9 cellular contexts compared by ENCODE assay signal in the genomic region with DNA sequence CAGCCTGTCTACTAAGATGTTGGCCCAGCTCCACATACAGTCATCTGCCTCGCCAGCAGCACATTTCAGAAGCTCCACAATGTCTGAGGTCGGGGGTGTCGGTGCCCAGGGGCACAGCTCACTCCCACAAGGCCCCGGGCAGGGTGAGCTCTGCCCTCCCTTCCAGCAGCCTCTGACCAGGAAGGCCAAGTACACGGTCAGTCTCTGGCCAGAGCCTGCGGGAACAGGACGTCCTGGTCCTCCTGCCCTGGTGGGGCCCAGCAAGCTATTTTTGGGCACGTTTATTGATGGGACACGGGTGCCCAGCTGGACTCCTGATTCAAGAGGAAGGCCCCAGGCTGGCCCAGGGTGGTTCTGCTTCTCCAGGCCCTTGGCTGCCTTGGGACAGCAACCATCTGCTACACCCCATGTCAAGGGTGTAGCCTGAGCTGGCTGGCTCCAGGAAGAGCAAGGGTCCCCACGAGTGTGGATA.
DNase-seq lines count a peak whose midpoint lies in the region; ATAC-seq, FAIRE-seq and TF ChIP-seq lines count a peak whose summit lies in the region.
"Had no signal": no experiment of that assay in that cellular context is flagged by ENCODE, and none has a peak within 500 bp of the region (broad histone marks: within the 10 kb centered on the region; RNA-seq: fewer than 3 reads in every experiment).

No MANE protein-coding gene starts in this region.

- peak overlapping the region; percentile 76 for H4K8ac ChIP-seq in mesenchymal stem cell (ENCODE audit: low read length)

- H3K27me3 Mint-ChIP-seq in naive thymus-derived CD4-positive, alpha-beta T cell, result peaks cover 0 to 8% (median 3%) of the 10 kb centered on the region in 5 donors

- DNase-seq in esophagus squamous epithelium (lab: John Stamatoyannopoulos, UW) (no peak), mesenchymal stem cell (peak; percentile 38), tibial artery (peak; percentile 95 to 99), small intestine (no peak)
- DNase-seq in naive thymus-derived CD4-positive, alpha-beta T cell, result no peak
- DNase-seq in stimulated activated CD4-positive, alpha-beta T cell treated with anti-CD3 and anti-CD28 coated beads, Interleukin-15, amount 100 ng/mL, for 24 hours, result no peak
- DNase-seq: effector CD4-positive, alpha-beta T cell had no signal

- no peak for ATAC-seq in GM18519 (IDR thresholded peaks at IDR 0.05; ENCODE audit: low FRiP score, unreplicated experiment)
- no peak for ATAC-seq in naive thymus-derived CD4-positive, alpha-beta T cell

- no peak overlapping the region for H3K27ac ChIP-seq in OCI-LY3 (ENCODE audit: low read length)
- H3K27ac ChIP-seq in esophagus squamous epithelium, result peak overlapping the region; percentile 63 to 87 (median 78)
- H3K27ac ChIP-seq in mesenchymal stem cell (ENCODE audit: low read length, poor library complexity, severe bottlenecking), result no peak overlapping the region
- H3K27ac ChIP-seq in tibial artery, result peak overlapping the region; percentile 87 to 96
- peak overlapping the region in 1 of 2 donors; percentile 56 for H3K27ac ChIP-seq in small intestine (ENCODE audit: low read depth in 1 of 2, low read length in 1 of 2)
- no peak overlapping the region for H3K27ac ChIP-seq in naive thymus-derived CD4-positive, alpha-beta T cell (ENCODE audit: low read depth, low read length)

- H3K18ac ChIP-seq in mesenchymal stem cell (ENCODE audit: low read depth in 1 of 2, low read length in 2 of 2), result peak overlapping the region; percentile 2 to 64

- no peaks in the 10 kb centered on the region for H3K9me3 ChIP-seq in OCI-LY3 (ENCODE audit: insufficient read depth, low read length)
- no peaks in the 10 kb centered on the region for H3K9me3 ChIP-seq in esophagus squamous epithelium
- no peaks in the 10 kb centered on the region for H3K9me3 ChIP-seq in mesenchymal stem cell (ENCODE audit: control insufficient read depth, low read length)
- no peaks in the 10 kb centered on the region for H3K9me3 ChIP-seq in tibial artery
- no peaks in the 10 kb centered on the region for H3K9me3 ChIP-seq in small intestine (ENCODE audit: control insufficient read depth, low read depth)
- H3K9me3 ChIP-seq in naive thymus-derived CD4-positive, alpha-beta T cell (ENCODE audit: control insufficient read depth in 2 of 3, low read length in 3 of 3), result no peaks in the 10 kb centered on the region

- peaks cover 0 to 1% (median 0%) of the 10 kb centered on the region in 11 donors for H3K9me3 Mint-ChIP-seq in naive thymus-derived CD4-positive, alpha-beta T cell

- intact Hi-C loops in esophagus squamous epithelium (cut with DNase I), result loop anchor here (10.0 kb wide), 1 partner anchor 60 kb away; no protein-coding TSS in a partner anchor
- intact Hi-C loops in tibial artery (cut with DNase I; ENCODE audit: low total_unique reads), result loop anchor here (5.0 kb wide), 2 partner anchors 88 to 203 kb away; a partner anchor contains a TSS
- intact Hi-C loops in naive thymus-derived CD4-positive, alpha-beta T cell (cut with micrococcal nuclease), result no loop called here

- POLR2A ChIA-PET in naive thymus-derived CD4-positive, alpha-beta T cell (lab: Charles Lee), result no interaction called here

- H3K4ac ChIP-seq in mesenchymal stem cell (ENCODE audit: low read depth in 1 of 2, low read length in 2 of 2), result peak overlapping the region in 1 of 2 experiments; percentile 60

- H3K4me1 Mint-ChIP-seq in naive thymus-derived CD4-positive, alpha-beta T cell, result peaks cover 0 to 9% (median 0%) of the 10 kb centered on the region in 7 donors

- H2BK15ac ChIP-seq in mesenchymal stem cell (ENCODE audit: low read depth, poor library complexity, severe bottlenecking), result no peak overlapping the region

- TF ChIP-seq CTCF in OCI-LY3 (IDR thresholded peaks at IDR 0.05; ENCODE audit: low read depth, low read length) (no peak), esophagus squamous epithelium (IDR thresholded peaks at IDR 0.05) (no peak), tibial artery (IDR thresholded peaks at IDR 0.05) (peak in 1 of 2 experiments; percentile 21)

- no peak overlapping the region for H4K91ac ChIP-seq in mesenchymal stem cell (ENCODE audit: low read length)

- H3K14ac ChIP-seq in mesenchymal stem cell (ENCODE audit: low read length in 2 of 2), result peak overlapping the region in 1 of 2 experiments; percentile 18

- H3K9ac ChIP-seq in OCI-LY3 (ENCODE audit: low read length), result no peak overlapping the region
- H3K9ac ChIP-seq in mesenchymal stem cell (ENCODE audit: low read length), result no peak overlapping the region

- no peaks in the 10 kb centered on the region for H4K20me1 ChIP-seq in OCI-LY3 (ENCODE audit: insufficient read depth, low read length)

- no peak overlapping the region for H3K23ac ChIP-seq in mesenchymal stem cell (ENCODE audit: low read length in 2 of 2)

- H3K36me3 ChIP-seq in OCI-LY3 (replicated peaks; ENCODE audit: low read depth, low read length) (no peaks in the 10 kb centered on the region), esophagus squamous epithelium (no peaks in the 10 kb centered on the region), mesenchymal stem cell (ENCODE audit: control insufficient read depth in 1 of 2, insufficient read depth in 2 of 2, low read depth in 1 of 2, low read length in 2 of 2) (no peaks in the 10 kb centered on the region), tibial artery (no peaks in the 10 kb centered on the region), small intestine (ENCODE audit: control insufficient read depth in 2 of 2, insufficient read depth in 2 of 2, low read length in 2 of 2) (no peaks in the 10 kb centered on the region)
- no peaks in the 10 kb centered on the region for H3K36me3 ChIP-seq in naive thymus-derived CD4-positive, alpha-beta T cell (ENCODE audit: control insufficient read depth in 2 of 3, insufficient read depth in 3 of 3, low read length in 3 of 3)

- H2AFZ ChIP-seq in OCI-LY3 (ENCODE audit: low read depth, low read length), result peak overlapping the region; percentile 79; the same call in 1 of the 2 replicates
- peak overlapping the region; percentile 36 for H2AFZ ChIP-seq in mesenchymal stem cell (ENCODE audit: low read depth, low read length)

- no peak for FAIRE-seq in small intestine (lab: Jason Lieb, UNC)

- no peak overlapping the region for H2BK5ac ChIP-seq in mesenchymal stem cell (ENCODE audit: low read depth, low read length, poor library complexity, severe bottlenecking)

- H3K27ac Mint-ChIP-seq in naive thymus-derived CD4-positive, alpha-beta T cell, result no peak overlapping the region

- no peak overlapping the region for H2AK5ac ChIP-seq in mesenchymal stem cell (ENCODE audit: low read length, severe bottlenecking)

- no peak overlapping the region for H3K4me3 ChIP-seq in OCI-LY3 (ENCODE audit: low read length)
- no peak overlapping the region for H3K4me3 ChIP-seq in esophagus squamous epithelium
- no peak overlapping the region for H3K4me3 ChIP-seq in mesenchymal stem cell (ENCODE audit: insufficient read depth in 1 of 2, low read depth in 1 of 2, low read length in 2 of 2)
- no peak overlapping the region for H3K4me3 ChIP-seq in tibial artery
- H3K4me3 ChIP-seq in small intestine (ENCODE audit: low read depth in 1 of 2, low read length in 2 of 2), result no peak overlapping the region
- H3K4me3 ChIP-seq in naive thymus-derived CD4-positive, alpha-beta T cell (ENCODE audit: low read length), result no peak overlapping the region

- peaks cover 32% of the 10 kb centered on the region for H3K4me1 ChIP-seq in OCI-LY3 (ENCODE audit: low read length)
- H3K4me1 ChIP-seq in esophagus squamous epithelium, result peaks cover 3 to 40% (median 27%) of the 10 kb centered on the region in 3 donors
- peaks cover 24% of the 10 kb centered on the region for H3K4me1 ChIP-seq in mesenchymal stem cell (ENCODE audit: control insufficient read depth, insufficient read depth, low read depth, low read length)
- H3K4me1 ChIP-seq in tibial artery, result peaks cover 0 to 77% (median 60%) of the 10 kb centered on the region in 4 donors
- no peaks in the 10 kb centered on the region for H3K4me1 ChIP-seq in small intestine (ENCODE audit: control insufficient read depth in 2 of 2, insufficient read depth in 1 of 2, low read depth in 1 of 2, low read length in 1 of 2)
- H3K4me1 ChIP-seq in naive thymus-derived CD4-positive, alpha-beta T cell (ENCODE audit: control insufficient read depth in 2 of 2, insufficient read depth in 2 of 2, low read length in 2 of 2), result no peaks in the 10 kb centered on the region

- H3K4me2 ChIP-seq in OCI-LY3 (ENCODE audit: low read length) (no peak overlapping the region), mesenchymal stem cell (ENCODE audit: low read length, poor library complexity, severe bottlenecking) (no peak overlapping the region)

- no peaks in the 10 kb centered on the region for H3K79me2 ChIP-seq in OCI-LY3 (ENCODE audit: low read length)

- no peaks in the 10 kb centered on the region for H3K79me1 ChIP-seq in mesenchymal stem cell (replicated peaks; ENCODE audit: low read length, poor library complexity, severe bottlenecking)

- TF ChIP-seq POLR2A in esophagus squamous epithelium (IDR thresholded peaks at IDR 0.05), result peak in 1 of 4 donors; percentile 28

- WGBS in esophagus squamous epithelium, 2 donors, result 25 to 40% methylated on average over 1 of the region's 10 CpGs
- WGBS in mesenchymal stem cell, result 56% methylated on average over 9 of the region's 10 CpGs
- 38 to 45% (median 44%) methylated on average over 10 of the region's 10 CpGs for WGBS in small intestine, 3 donors

- CTCF ChIA-PET in naive thymus-derived CD4-positive, alpha-beta T cell (lab: Charles Lee), result no interaction called here

- peak overlapping the region; percentile 29 for H2BK120ac ChIP-seq in mesenchymal stem cell (ENCODE audit: low read depth, low read length)

- H3K4me3 Mint-ChIP-seq in naive thymus-derived CD4-positive, alpha-beta T cell, result no peak overlapping the region

- H3K27me3 ChIP-seq in OCI-LY3 (ENCODE audit: low read depth, low read length) (no peaks in the 10 kb centered on the region), esophagus squamous epithelium (no peaks in the 10 kb centered on the region), mesenchymal stem cell (ENCODE audit: control insufficient read depth in 1 of 2, insufficient read depth in 1 of 2, low read length in 2 of 2) (no peaks in the 10 kb centered on the region), tibial artery (no peaks in the 10 kb centered on the region), small intestine (ENCODE audit: control insufficient read depth in 2 of 2, insufficient read depth in 2 of 2, low read length in 2 of 2) (no peaks in the 10 kb centered on the region)
- H3K27me3 ChIP-seq in naive thymus-derived CD4-positive, alpha-beta T cell (ENCODE audit: control insufficient read depth in 2 of 2, insufficient read depth in 2 of 2, low read length in 2 of 2), result no peaks in the 10 kb centered on the region

- H3K36me3 Mint-ChIP-seq in naive thymus-derived CD4-positive, alpha-beta T cell, result no peaks in the 10 kb centered on the region

- H2BK12ac ChIP-seq in mesenchymal stem cell (ENCODE audit: low read length in 2 of 2), result peak overlapping the region in 1 of 2 experiments; percentile 80

Comparison
In these comparisons a context has a peak if more than half of its experiments do, and no peak if none do; other contexts are left out.
1. H3K27ac ChIP-seq: peak in esophagus squamous epithelium (4 of 4) and tibial artery (2 of 2); none in OCI-LY3 (single experiment), mesenchymal stem cell (single experiment) and naive thymus-derived CD4-positive, alpha-beta T cell (single experiment).
2. DNase-seq: peak in mesenchymal stem cell (single experiment) and tibial artery (2 of 2); none in esophagus squamous epithelium (single experiment), small intestine (single experiment), naive thymus-derived CD4-positive, alpha-beta T cell (0 of 9) and stimulated activated CD4-positive, alpha-beta T cell treated with anti-CD3 and anti-CD28 coated beads, Interleukin-15, amount 100 ng/mL, for 24 hours (single experiment).
3. intact Hi-C loops: an anchor here in esophagus squamous epithelium (10.0 kb wide) and tibial artery (5.0 kb wide); none called in naive thymus-derived CD4-positive, alpha-beta T cell.